In genomic region chr7:29189743-29190201, GRCh38 we compare ENCODE assay signal across 8 cellular contexts. TPM values are rescaled to one million over a fixed set of nuclear protein-coding genes. Genes with fewer than 3 reads are reported as not detected.
DNase-seq lines count a peak whose midpoint lies in the region; ATAC-seq and TF ChIP-seq lines count a peak whose summit lies in the region.

No MANE protein-coding gene starts in this region.

- no peak overlapping the region for H3K27ac ChIP-seq in C4-2B

- DNase-seq in NCI-H1694 treated with DMSO at 0.1 percent for 48 hours (lab: John Stamatoyannopoulos, UW) (peak; percentile 65), T-helper 9 cell (peak; percentile 28), left lobe of liver (ENCODE audit: low spot score) (peak; percentile 80)
- DNase-seq in central memory CD4-positive, alpha-beta T cell, result peak; percentile 8
- DNase-seq in stimulated activated CD8-positive, alpha-beta memory T cell treated with anti-CD3 and anti-CD28 coated beads, Interleukin-15, amount 100 ng/mL, for 1 hour (ENCODE audit: low read depth), result peak; percentile 16

- peak; percentile 95 for TF ChIP-seq CTCF in C4-2B (conservative IDR thresholded peaks at IDR 0.05)

- ATAC-seq in GM21786 (IDR thresholded peaks at IDR 0.05; ENCODE audit: unreplicated experiment) (peak; percentile 53), left lobe of liver (peak; percentile 74), GM21576 (IDR thresholded peaks at IDR 0.05; ENCODE audit: unreplicated experiment) (no peak)

RNA-seq across cellular contexts. Expression of gene CHN2, which starts 4.8 kb away (rescaled TPM):
- total RNA-seq in left lobe of liver, result 56.5 TPM

RNA-seq across cellular contexts. Expression of gene CPVL, which starts 43.4 kb away (rescaled TPM):
- 5.0 TPM for total RNA-seq in left lobe of liver

Comparison
In these comparisons a context has a peak if more than half of its experiments do, and no peak if none do; other contexts are left out.
1. DNase-seq: peak in every context shown above with its lines; median percentile 80 in left lobe of liver; 65 in NCI-H1694 treated with DMSO at 0.1 percent for 48 hours; 28 in T-helper 9 cell; 16 in stimulated activated CD8-positive, alpha-beta memory T cell treated with anti-CD3 and anti-CD28 coated beads, Interleukin-15, amount 100 ng/mL, for 1 hour; 8 in central memory CD4-positive, alpha-beta T cell.